ENCODE assay signal across 33 cellular contexts in genomic region chr1:221663321-221663720, GRCh38.
DNase-seq lines count a peak whose midpoint lies in the region; ATAC-seq, FAIRE-seq and TF ChIP-seq lines count a peak whose summit lies in the region.
"Had no signal": no experiment of that assay in that cellular context is flagged by ENCODE, and none has a peak within 500 bp of the region (broad histone marks: within the 10 kb centered on the region; RNA-seq: fewer than 3 reads in every experiment).

No MANE protein-coding gene starts in this region.

- no peaks in the 10 kb centered on the region for H3K79me2 ChIP-seq in astrocyte (ENCODE audit: insufficient read depth, low read length)

- intact Hi-C loops in gastrocnemius medialis (cut with DNase I; ENCODE audit: low total_unique reads): no loop called here

- peaks cover 8% of the 10 kb centered on the region for H3K4me1 Mint-ChIP-seq in astrocyte (ENCODE audit: low read depth, unreplicated experiment)
- H3K4me1 Mint-ChIP-seq: memory B cell, nephron progenitor cell had no signal

- H3K27me3 ChIP-seq in astrocyte (ENCODE audit: insufficient read depth, low read length) (no peaks in the 10 kb centered on the region), gastrocnemius medialis (no peaks in the 10 kb centered on the region)
- H3K27me3 ChIP-seq: cardiac muscle cell, colonic mucosa, ovary had no signal

- no peak overlapping the region for H3K27ac ChIP-seq in astrocyte (ENCODE audit: low read depth, low read length)
- H3K27ac ChIP-seq in coronary artery: no peak overlapping the region
- no peak overlapping the region for H3K27ac ChIP-seq in gastrocnemius medialis
- H3K27ac ChIP-seq: cardiac muscle cell, colonic mucosa, epithelial cell of prostate, HL-60, ovary, skin epidermis had no signal

- H3K9me3 ChIP-seq in astrocyte (ENCODE audit: insufficient read depth, low read depth, low read length) (no peaks in the 10 kb centered on the region), gastrocnemius medialis (no peaks in the 10 kb centered on the region)
- H3K9me3 ChIP-seq: colonic mucosa, ovary had no signal

- no peak for TF ChIP-seq POLR2A in gastrocnemius medialis (IDR thresholded peaks at IDR 0.05)

- no peaks in the 10 kb centered on the region for H3K27me3 Mint-ChIP-seq in astrocyte (ENCODE audit: low read depth, unreplicated experiment)
- H3K27me3 Mint-ChIP-seq: activated CD4-positive, alpha-beta memory T cell treated with anti-CD3 and anti-CD28 coated beads, Interleukin-2, amount 10 ng/mL, durations not matched to agents 7 days and 5 days; memory B cell; stimulated activated memory B cell treated with anti-CD40 and anti-IgM and Interleukin-4, amounts not matched to agents 10 μg/mL and 1 μg/mL and 100 μg/mL, for 72 hours had no signal

- no peaks in the 10 kb centered on the region for H3K36me3 ChIP-seq in astrocyte (ENCODE audit: insufficient read depth, low read length)
- no peaks in the 10 kb centered on the region for H3K36me3 ChIP-seq in gastrocnemius medialis
- H3K36me3 ChIP-seq: cardiac muscle cell, colonic mucosa, ovary had no signal

- in situ Hi-C loops in gastrocnemius medialis (cut with MboI; ENCODE audit: low sequenced_read_pairs in 4 of 4): no loop called here

- no peak overlapping the region for H2AFZ ChIP-seq in astrocyte (ENCODE audit: low read depth, low read length)

- H3K4me3 ChIP-seq in astrocyte (ENCODE audit: insufficient read depth, low read depth, low read length) (no peak overlapping the region), fibroblast of pulmonary artery (replicated peaks; ENCODE audit: low read depth, low read length) (no peak overlapping the region), coronary artery (no peak overlapping the region), gastrocnemius medialis (no peak overlapping the region)
- H3K4me3 ChIP-seq: cardiac muscle cell, colonic mucosa, GM12878, ovary, skin epidermis had no signal

- no peaks in the 10 kb centered on the region for H3K36me3 Mint-ChIP-seq in astrocyte (ENCODE audit: low read depth, unreplicated experiment)
- H3K36me3 Mint-ChIP-seq: memory B cell; stimulated activated memory B cell treated with anti-CD40 and anti-IgM and Interleukin-4, amounts not matched to agents 10 μg/mL and 1 μg/mL and 100 μg/mL, for 72 hours had no signal

- no peak overlapping the region for H3K4me3 Mint-ChIP-seq in astrocyte (ENCODE audit: unreplicated experiment)
- H3K4me3 Mint-ChIP-seq: activated CD4-positive, alpha-beta memory T cell treated with anti-CD3 and anti-CD28 coated beads, Interleukin-2, amount 10 ng/mL, durations not matched to agents 7 days and 5 days; memory B cell; nephron progenitor cell; stimulated activated memory B cell treated with anti-CD40 and anti-IgM and Interleukin-4, amounts not matched to agents 10 μg/mL and 1 μg/mL and 100 μg/mL, for 72 hours had no signal

- no peak overlapping the region for H3K4me2 ChIP-seq in astrocyte (ENCODE audit: low read length)

- DNase-seq in ELR (ENCODE audit: low read depth) (peak; percentile 9), astrocyte (ENCODE audit: low read depth) (peak; percentile 65), fibroblast of pulmonary artery (ENCODE audit: low read depth) (peak; percentile 74), non-pigmented ciliary epithelial cell (ENCODE audit: low read depth) (peak; percentile 28), COLO668 (lab: John Stamatoyannopoulos, UW; ENCODE audit: unreplicated experiment) (no peak), coronary artery (ENCODE audit: low spot score) (no peak), gastrocnemius medialis (no peak)
- DNase-seq: activated CD4-positive, alpha-beta memory T cell treated with anti-CD3 and anti-CD28 coated beads, Interleukin-2, amount 10 ng/mL, durations not matched to agents 7 days and 5 days; activated CD8-positive, alpha-beta memory T cell treated with anti-CD3 and anti-CD28 coated beads, Interleukin-2, amount 50 U/mL, for 48 hours; activated naive CD4-positive, alpha-beta T cell treated with anti-CD3 and anti-CD28 coated beads, Interleukin-2, amount 50 U/mL, for 16 hours; amygdala; C1 segment of cervical spinal cord; colonic mucosa; effector memory CD4-positive, alpha-beta T cell; H7; hippocampal formation; KG1; NCI-H446; NCI-H82; nephron progenitor cell; ovary; retina; SW 1271; trophoblast cell had no signal

- H4K20me1 ChIP-seq in astrocyte (ENCODE audit: insufficient read depth, low read length): no peaks in the 10 kb centered on the region

- no peak overlapping the region for H3K27ac Mint-ChIP-seq in astrocyte (ENCODE audit: unreplicated experiment)
- H3K27ac Mint-ChIP-seq: activated CD4-positive, alpha-beta memory T cell treated with anti-CD3 and anti-CD28 coated beads, Interleukin-2, amount 10 ng/mL, durations not matched to agents 7 days and 5 days; memory B cell; nephron progenitor cell; stimulated activated memory B cell treated with anti-CD40 and anti-IgM and Interleukin-4, amounts not matched to agents 10 μg/mL and 1 μg/mL and 100 μg/mL, for 72 hours had no signal

- H3K9me3 Mint-ChIP-seq in astrocyte (ENCODE audit: unreplicated experiment): no peaks in the 10 kb centered on the region
- H3K9me3 Mint-ChIP-seq: activated CD4-positive, alpha-beta memory T cell treated with anti-CD3 and anti-CD28 coated beads, Interleukin-2, amount 10 ng/mL, durations not matched to agents 7 days and 5 days; memory B cell; stimulated activated memory B cell treated with anti-CD40 and anti-IgM and Interleukin-4, amounts not matched to agents 10 μg/mL and 1 μg/mL and 100 μg/mL, for 72 hours had no signal

- FAIRE-seq in astrocyte (lab: Jason Lieb, UNC): no peak
- FAIRE-seq: GM12878 had no signal

- ATAC-seq in GM21526 (IDR thresholded peaks at IDR 0.05; ENCODE audit: low FRiP score, unreplicated experiment) (no peak), gastrocnemius medialis (no peak)
- ATAC-seq: GM12878; left lobe of liver; stimulated activated memory B cell treated with anti-CD40 and anti-IgM and Interleukin-4, amounts not matched to agents 10 μg/mL and 1 μg/mL and 100 μg/mL, for 72 hours had no signal

- H3K4me1 ChIP-seq in astrocyte (ENCODE audit: insufficient read depth, low read length): peaks cover 4% of the 10 kb centered on the region
- H3K4me1 ChIP-seq in gastrocnemius medialis: no peaks in the 10 kb centered on the region
- H3K4me1 ChIP-seq: colonic mucosa had no signal

- no peak overlapping the region for H3K9ac ChIP-seq in astrocyte (ENCODE audit: low read length)

- TF ChIP-seq CTCF in astrocyte (IDR thresholded peaks at IDR 0.05; ENCODE audit: insufficient read depth, low read depth, low read length) (no peak), fibroblast of pulmonary artery (IDR thresholded peaks at IDR 0.05; ENCODE audit: low read length, missing control alignments) (no peak), coronary artery (IDR thresholded peaks at IDR 0.05) (no peak), gastrocnemius medialis (IDR thresholded peaks at IDR 0.05 in 4 of 5, conservative IDR thresholded peaks at IDR 0.05 in 1 of 5) (no peak)

Comparison
In these comparisons a context has a peak if more than half of its experiments do, and no peak if none do; other contexts are left out.
1. DNase-seq: peak in ELR (single experiment), astrocyte (single experiment), fibroblast of pulmonary artery (single experiment) and non-pigmented ciliary epithelial cell (single experiment); none in COLO668 (single experiment), coronary artery (single experiment) and gastrocnemius medialis (0 of 2).